In genomic region chr9:134778841-134779411, GRCh38 we compare ENCODE assay signal across 8 cellular contexts.
A peak's percentile ranks its signal among the peaks of the same experiment; 100 is the strongest.
DNase-seq lines count a peak whose midpoint lies in the region; ATAC-seq and TF ChIP-seq lines count a peak whose summit lies in the region.

No MANE protein-coding gene starts in this region.

- DNase-seq in SIG-M5 treated with dmso at 0.1 percent for 504 hours (lab: John Stamatoyannopoulos, UW; ENCODE audit: unreplicated experiment) (peak; percentile 6), SIG-M5 (lab: John Stamatoyannopoulos, UW) (no peak), RKO (ENCODE audit: low spot score) (peak; percentile 72), foreskin fibroblast (peak; percentile 34 to 75), prostate gland (ENCODE audit: low spot score) (peak; percentile 44), occipital lobe (lab: John Stamatoyannopoulos, UW) (no peak)

- H3K4me3 ChIP-seq in foreskin fibroblast (ENCODE audit: low read depth in 1 of 2, low read length in 2 of 2): no peak overlapping the region
- H3K4me3 ChIP-seq in prostate gland: no peak overlapping the region

- 35% methylated on average over 17 of the region's 17 CpGs for WGBS in prostate gland

- H3K9me3 ChIP-seq in prostate gland: no peaks in the 10 kb centered on the region

- H3K27ac ChIP-seq in prostate gland: no peak overlapping the region

- no peaks in the 10 kb centered on the region for H3K27me3 ChIP-seq in prostate gland (replicated peaks; ENCODE audit: insufficient read depth)

- ATAC-seq in HG03520 (IDR thresholded peaks at IDR 0.05; ENCODE audit: unreplicated experiment) (no peak), GM18870 (IDR thresholded peaks at IDR 0.05; ENCODE audit: unreplicated experiment) (no peak)

- intact Hi-C loops in prostate gland (cut with DNase I): no loop called here

- no peaks in the 10 kb centered on the region for H3K4me1 ChIP-seq in prostate gland (replicated peaks)

- TF ChIP-seq POLR2A in prostate gland (IDR thresholded peaks at IDR 0.05): no peak

- H3K36me3 ChIP-seq in prostate gland: no peaks in the 10 kb centered on the region

- TF ChIP-seq CTCF in foreskin fibroblast (IDR thresholded peaks at IDR 0.05; ENCODE audit: low read depth, low read length) (peak; percentile 62), prostate gland (IDR thresholded peaks at IDR 0.05) (peak; percentile 17 to 72 (median 65))

Comparison
In these comparisons a context has a peak if more than half of its experiments do, and no peak if none do; other contexts are left out.
1. DNase-seq: peak in SIG-M5 treated with dmso at 0.1 percent for 504 hours (single experiment), RKO (single experiment), foreskin fibroblast (2 of 2) and prostate gland (single experiment); none in SIG-M5 (single experiment) and occipital lobe (single experiment).